ENCODE assay signal across 15 cellular contexts in genomic region chr16:27429330-27429871, GRCh38. TPM values are rescaled to one million over a fixed set of nuclear protein-coding genes. Genes with fewer than 3 reads are reported as not detected.
DNase-seq lines count a peak whose midpoint lies in the region; ATAC-seq and TF ChIP-seq lines count a peak whose summit lies in the region.
"Had no signal": no experiment of that assay in that cellular context is flagged by ENCODE, and none has a peak within 500 bp of the region (broad histone marks: within the 10 kb centered on the region; RNA-seq: fewer than 3 reads in every experiment).

No MANE protein-coding gene starts in this region.

- no peak for DNase-seq in T-helper 2 cell treated with Interferon-gamma antibody and Interleukin-4, amounts not matched to agents 5 μg/mL and 100 μg/mL, for 36 hours (ENCODE audit: low spot score)
- DNase-seq in T-helper 2 cell: no peak
- peak in 2 of 34 experiments; percentile 3 to 7 for DNase-seq in T-cell
- DNase-seq in chondrocyte (ENCODE audit: low spot score): peak; percentile 17
- peak; percentile 20 for DNase-seq in stimulated activated CD8-positive, alpha-beta memory T cell treated with anti-CD3 and anti-CD28 coated beads, Interleukin-4, amount 100 ng/mL, for 48 hours
- DNase-seq in CD1c-positive myeloid dendritic cell (ENCODE audit: extremely low spot score): no peak
- DNase-seq: 8988T, HFFc6, NCI-H1092 treated with DMSO at 0.1 percent for 48 hours, NCI-H2171 treated with DMSO at 0.1 percent for 48 hours, SJCRH30, small intestine had no signal

- no peak for TF ChIP-seq CTCF in chondrocyte (IDR thresholded peaks at IDR 0.05)

- H3K27me3 Mint-ChIP-seq in T-helper 2 cell treated with Interferon-gamma antibody and Interleukin-4, amounts not matched to agents 5 μg/mL and 100 μg/mL, for 36 hours (ENCODE audit: low read depth): no peaks in the 10 kb centered on the region
- H3K27me3 Mint-ChIP-seq in T-cell (no peaks in the 10 kb centered on the region), chondrocyte (ENCODE audit: low read depth) (no peaks in the 10 kb centered on the region)

- CTCF ChIA-PET in T-cell (lab: Charles Lee): no interaction called here

- no peaks in the 10 kb centered on the region for H3K9me3 Mint-ChIP-seq in T-helper 2 cell treated with Interferon-gamma antibody and Interleukin-4, amounts not matched to agents 5 μg/mL and 100 μg/mL, for 36 hours
- H3K9me3 Mint-ChIP-seq in T-cell (no peaks in the 10 kb centered on the region), chondrocyte (ENCODE audit: low read depth) (no peaks in the 10 kb centered on the region)
- H3K9me3 Mint-ChIP-seq: HFFc6, mesothelial cell of epicardium had no signal

- ATAC-seq in T-cell (replicated peaks in 1 of 4) (no peak), HG02981 (IDR thresholded peaks at IDR 0.05; ENCODE audit: unreplicated experiment) (no peak), GM18868 (IDR thresholded peaks at IDR 0.05; ENCODE audit: unreplicated experiment) (no peak)

- peaks cover 47% of the 10 kb centered on the region for H3K4me1 Mint-ChIP-seq in T-helper 2 cell treated with Interferon-gamma antibody and Interleukin-4, amounts not matched to agents 5 μg/mL and 100 μg/mL, for 36 hours (ENCODE audit: low read depth)
- H3K4me1 Mint-ChIP-seq in T-cell (peaks cover 44 to 72% (median 63%) of the 10 kb centered on the region in 3 donors), chondrocyte (ENCODE audit: low read depth) (peaks cover 25% of the 10 kb centered on the region)

- peak overlapping the region; percentile 16 for H3K27ac Mint-ChIP-seq in T-helper 2 cell treated with Interferon-gamma antibody and Interleukin-4, amounts not matched to agents 5 μg/mL and 100 μg/mL, for 36 hours
- peak overlapping the region; percentile 63 to 75 for H3K27ac Mint-ChIP-seq in T-cell
- H3K27ac Mint-ChIP-seq in chondrocyte (ENCODE audit: unreplicated experiment): no peak overlapping the region
- H3K27ac Mint-ChIP-seq: HFFc6, mesothelial cell of epicardium had no signal

- H3K36me3 Mint-ChIP-seq in T-helper 2 cell treated with Interferon-gamma antibody and Interleukin-4, amounts not matched to agents 5 μg/mL and 100 μg/mL, for 36 hours (ENCODE audit: low read depth): peaks cover 50% of the 10 kb centered on the region
- H3K36me3 Mint-ChIP-seq in T-cell (peaks cover 37% of the 10 kb centered on the region), chondrocyte (ENCODE audit: low read depth) (peaks cover 1% of the 10 kb centered on the region)
- H3K36me3 Mint-ChIP-seq: mesothelial cell of epicardium had no signal

- no peak overlapping the region for H3K4me3 Mint-ChIP-seq in T-helper 2 cell treated with Interferon-gamma antibody and Interleukin-4, amounts not matched to agents 5 μg/mL and 100 μg/mL, for 36 hours
- H3K4me3 Mint-ChIP-seq in T-cell: no peak overlapping the region
- no peak overlapping the region for H3K4me3 Mint-ChIP-seq in chondrocyte (ENCODE audit: unreplicated experiment)
- H3K4me3 Mint-ChIP-seq: HFFc6, mesothelial cell of epicardium had no signal

- POLR2A ChIA-PET in T-cell (lab: Charles Lee): no interaction called here

RNA-seq across cellular contexts. Expression of gene IL21R, which starts 27.4 kb away (rescaled TPM):
- total RNA-seq in T-cell: 10 to 100 TPM; 35.6 to 44.3 (median 38.2) TPM
- total RNA-seq in chondrocyte: 2.1 to 11.3 TPM (median 2.2 TPM) in 3 replicates

Comparison
In these comparisons a context has a peak if more than half of its experiments do, and no peak if none do; other contexts are left out.
1. DNase-seq: peak in chondrocyte (single experiment) and stimulated activated CD8-positive, alpha-beta memory T cell treated with anti-CD3 and anti-CD28 coated beads, Interleukin-4, amount 100 ng/mL, for 48 hours (single experiment); none in T-helper 2 cell treated with Interferon-gamma antibody and Interleukin-4, amounts not matched to agents 5 μg/mL and 100 μg/mL, for 36 hours (single experiment), T-helper 2 cell (0 of 5) and CD1c-positive myeloid dendritic cell (single experiment).